In the genomic region with DNA sequence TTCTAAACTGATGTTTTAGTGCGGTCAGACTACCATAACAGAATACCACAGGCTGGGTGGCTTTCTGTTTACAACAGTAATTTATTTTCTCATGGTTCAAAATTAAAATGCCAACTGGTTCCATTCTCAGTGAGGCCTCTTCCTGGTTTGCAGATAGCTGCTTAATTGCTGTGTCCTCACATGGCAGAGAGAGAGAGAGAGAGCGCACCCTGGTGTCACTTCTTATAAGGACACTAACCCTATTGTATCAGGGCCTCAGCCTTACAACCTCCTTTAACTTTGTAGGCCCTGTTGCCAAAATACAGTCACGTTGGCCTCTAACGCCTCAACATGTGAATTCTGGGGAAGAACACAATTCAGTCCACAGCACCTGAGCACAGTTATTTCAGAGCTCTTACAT, we compare ENCODE assay signal across 9 cellular contexts. TPM values are rescaled to one million over a fixed set of nuclear protein-coding genes. Genes with fewer than 3 reads are reported as not detected.
DNase-seq lines count a peak whose midpoint lies in the region; ATAC-seq, FAIRE-seq and TF ChIP-seq lines count a peak whose summit lies in the region.
"Had no signal": no experiment of that assay in that cellular context is flagged by ENCODE, and none has a peak within 500 bp of the region (broad histone marks: within the 10 kb centered on the region; RNA-seq: fewer than 3 reads in every experiment).

No MANE protein-coding gene starts in this region.

- no peaks in the 10 kb centered on the region for H3K36me3 ChIP-seq in body of pancreas (replicated peaks in 1 of 2; ENCODE audit: insufficient read depth in 1 of 2, low read depth in 2 of 2)

- no peaks in the 10 kb centered on the region for H3K4me1 ChIP-seq in body of pancreas

- no peak for FAIRE-seq in urothelium cell line (lab: Jason Lieb, UNC)

- in situ Hi-C loops in GM13977 (cut with MboI; ENCODE audit: low pct_unique_long_range_greater_than_20kb, low sequenced_read_pairs, unreplicated experiment): no loop called here

- peak; percentile 79 for ATAC-seq in HG02943 (IDR thresholded peaks at IDR 0.05; ENCODE audit: low read depth, unreplicated experiment)
- no peak for ATAC-seq in body of pancreas

- TF ChIP-seq POLR2A in body of pancreas (IDR thresholded peaks at IDR 0.05): no peak

- DNase-seq in AG09309 (ENCODE audit: low read depth) (no peak), GM13977 (ENCODE audit: low spot score) (no peak), NCI-H510A treated with DMSO at 0.1 percent for 48 hours (lab: John Stamatoyannopoulos, UW) (peak; percentile 14), endothelial cell (ENCODE audit: low spot score) (peak; percentile 67), urothelium cell line (ENCODE audit: low spot score) (peak; percentile 9), NCI-H2107 treated with DMSO at 0.1 percent for 48 hours (lab: John Stamatoyannopoulos, UW; ENCODE audit: unreplicated experiment) (no peak), body of pancreas (no peak)

- no peak overlapping the region for H3K27ac Mint-ChIP-seq in endothelial cell (ENCODE audit: unreplicated experiment)

- no peaks in the 10 kb centered on the region for H3K9me3 Mint-ChIP-seq in endothelial cell (ENCODE audit: unreplicated experiment)

- H3K27me3 ChIP-seq in body of pancreas: no peaks in the 10 kb centered on the region

- 75 to 88% methylated on average over 4 of the region's 4 CpGs for WGBS in body of pancreas, 2 donors

- H3K4me3 Mint-ChIP-seq in endothelial cell (ENCODE audit: unreplicated experiment): no peak overlapping the region

- peaks cover 1% of the 10 kb centered on the region for H3K27me3 Mint-ChIP-seq in endothelial cell (ENCODE audit: unreplicated experiment)

- H3K9me3 ChIP-seq in body of pancreas: peaks cover 0 to 12% (median 0%) of the 10 kb centered on the region in 3 donors

- H3K4me3 ChIP-seq in AG09309 (ENCODE audit: control insufficient read depth, low read depth, low read length): no peak overlapping the region
- no peak overlapping the region for H3K4me3 ChIP-seq in body of pancreas
- H3K4me3 ChIP-seq: lung had no signal

- H3K36me3 Mint-ChIP-seq in endothelial cell (ENCODE audit: low read depth, unreplicated experiment): peaks cover 6% of the 10 kb centered on the region

- intact Hi-C loops in body of pancreas (cut with DNase I): no loop called here

- no peaks in the 10 kb centered on the region for H3K4me1 Mint-ChIP-seq in endothelial cell (ENCODE audit: unreplicated experiment)

- no peak overlapping the region for H3K27ac ChIP-seq in body of pancreas

- peak; percentile 39 for TF ChIP-seq CTCF in AG09309 (IDR thresholded peaks at IDR 0.05; ENCODE audit: control insufficient read depth, insufficient read depth, low read depth, low read length, missing control alignments)
- TF ChIP-seq CTCF in GM13977 (IDR thresholded peaks at IDR 0.05; ENCODE audit: extremely low read depth, insufficient read depth, missing control alignments): peak; percentile 22
- TF ChIP-seq CTCF in endothelial cell (IDR thresholded peaks at IDR 0.05; ENCODE audit: unreplicated experiment): peak; percentile 22
- TF ChIP-seq CTCF in body of pancreas (IDR thresholded peaks at IDR 0.05): no peak

RNA-seq across cellular contexts. Expression of gene ZNF385B, which starts 37.5 kb away (rescaled TPM):
- total RNA-seq in endothelial cell (ENCODE audit: unreplicated experiment) (0.49 TPM), body of pancreas (under 1 TPM in 1 of 2 donors, not detected in 1; under 0.01 TPM)

Comparison
In these comparisons a context has a peak if more than half of its experiments do, and no peak if none do; other contexts are left out.
1. DNase-seq: peak in NCI-H510A treated with DMSO at 0.1 percent for 48 hours (single experiment), endothelial cell (single experiment) and urothelium cell line (single experiment); none in AG09309 (single experiment), GM13977 (single experiment), NCI-H2107 treated with DMSO at 0.1 percent for 48 hours (single experiment) and body of pancreas (0 of 4).
2. CTCF ChIP-seq: peak in AG09309 (single experiment), GM13977 (single experiment) and endothelial cell (single experiment); none in body of pancreas (0 of 7).